Comparison of ENCODE assay signal across 8 cellular contexts in genomic region chr6:47476794-47477496, GRCh38. TPM values are rescaled to one million over a fixed set of nuclear protein-coding genes. Genes with fewer than 3 reads are reported as not detected.
DNase-seq lines count a peak whose midpoint lies in the region; ATAC-seq, FAIRE-seq and TF ChIP-seq lines count a peak whose summit lies in the region.

No MANE protein-coding gene starts in this region.

- ATAC-seq in K562: no peak
- no peak for ATAC-seq in HG02642 (IDR thresholded peaks at IDR 0.05; ENCODE audit: poor library complexity, unreplicated experiment)

- no peak for FAIRE-seq in K562 (lab: Jason Lieb, UNC)

- H3K36me3 ChIP-seq in K562 (ENCODE audit: control insufficient read depth, insufficient read depth, low read length) (no peaks in the 10 kb centered on the region), liver (ENCODE audit: control insufficient read depth in 4 of 4, insufficient read depth in 3 of 4, low read depth in 1 of 4, low read length in 3 of 4) (no peaks in the 10 kb centered on the region), tibial nerve (no peaks in the 10 kb centered on the region)

- TF ChIP-seq POLR2A in K562 (conservative IDR thresholded peaks at IDR 0.05) (no peak), tibial nerve (IDR thresholded peaks at IDR 0.05) (no peak)

- TSS peak; percentile 84 for BruUV-seq in K562 (replicated peaks; lab: Mats Ljungman, UMichigan)

- TF ChIP-seq RAD21 in K562 (CRISPR knock-in tag; conservative IDR thresholded peaks at IDR 0.05 in 1 of 2, IDR thresholded peaks at IDR 0.05 in 1 of 2): no peak
- no peak for TF ChIP-seq RAD21 in liver (IDR thresholded peaks at IDR 0.05)

- peak overlapping the region; percentile 81 for H3K4me3 ChIP-seq in Jurkat, Clone E6-1 (ENCODE audit: low read length)
- peak overlapping the region; percentile 85 for H3K4me3 ChIP-seq in K562
- peak overlapping the region; percentile 71 to 93 (median 84) for H3K4me3 ChIP-seq in liver (ENCODE audit: low read depth in 1 of 3, low read length in 3 of 3)
- H3K4me3 ChIP-seq in tibial nerve: peak overlapping the region; percentile 83 to 99 (median 86)

- no peaks in the 10 kb centered on the region for H3K9me3 ChIP-seq in K562 (replicated peaks; ENCODE audit: control insufficient read depth, insufficient read depth, low read depth, low read length)
- no peaks in the 10 kb centered on the region for H3K9me3 ChIP-seq in liver (ENCODE audit: control insufficient read depth in 4 of 4, low read length in 3 of 4)
- no peaks in the 10 kb centered on the region for H3K9me3 ChIP-seq in tibial nerve

- POLR2A ChIA-PET in K562 (lab: Yijun Ruan, JAX): interaction anchor here (0.6 to 3.3 kb wide), 25 partner anchors 9 to 129 kb away, joined by 3 to 23 read pairs (median 4); no protein-coding TSS in a partner anchor

- no peak for DNase-seq in Jurkat, Clone E6-1 (ENCODE audit: low read depth, low spot score)
- DNase-seq in K562 (ENCODE audit: extremely low read depth in 1 of 4, low spot score in 3 of 4): peak in 1 of 4 experiments; percentile 42
- no peak for DNase-seq in tibial nerve (ENCODE audit: low spot score in 2 of 2)
- no peak for DNase-seq in NCI-H774 (lab: John Stamatoyannopoulos, UW)
- DNase-seq in AG20443 (ENCODE audit: low spot score): no peak

- TF ChIP-seq EP300 in K562 (IDR thresholded peaks at IDR 0.05; ENCODE audit: low read length) (no peak; the same call in 1 of the 2 replicates), tibial nerve (IDR thresholded peaks at IDR 0.05) (no peak)

- no peaks in the 10 kb centered on the region for H3K9me1 ChIP-seq in K562 (ENCODE audit: control insufficient read depth, insufficient read depth, low read length)

- peak overlapping the region; percentile 84 for H3K27ac ChIP-seq in C4-2B
- peak overlapping the region; percentile 93 for H3K27ac ChIP-seq in K562 (ENCODE audit: extremely low read depth, low read depth, low read length)
- H3K27ac ChIP-seq in liver (ENCODE audit: low read depth in 1 of 2, low read length in 2 of 2): peak overlapping the region; percentile 89 to 97
- peak overlapping the region; percentile 95 to 97 (median 96) for H3K27ac ChIP-seq in tibial nerve

- H3K9ac ChIP-seq in K562 (ENCODE audit: insufficient read depth in 1 of 2, low read depth in 2 of 2, low read length in 2 of 2): peak overlapping the region; percentile 91 to 96
- H3K9ac ChIP-seq in liver (ENCODE audit: low read depth in 1 of 2, low read length in 2 of 2): peak overlapping the region; percentile 85 to 89

- WGBS in K562 (ENCODE audit: insufficient coverage, low coverage, missing lambda C conversion rate): under 1% methylated on average over 21 of the region's 21 CpGs
- 6% methylated on average over 21 of the region's 21 CpGs for WGBS in liver
- 6 to 9% methylated on average over 21 of the region's 21 CpGs for WGBS in tibial nerve, 2 donors

- peaks cover 7 to 13% of the 10 kb centered on the region in 2 experiments; a peak in 4 of 5 replicates for H3K4me1 ChIP-seq in K562 (replicated peaks in 1 of 2; ENCODE audit: control insufficient read depth in 2 of 2, insufficient read depth in 2 of 2, low read length in 2 of 2)
- H3K4me1 ChIP-seq in liver (ENCODE audit: control insufficient read depth in 4 of 4, insufficient read depth in 4 of 4, low read length in 3 of 4): peaks cover 3 to 24% (median 14%) of the 10 kb centered on the region in 4 donors
- H3K4me1 ChIP-seq in tibial nerve: peaks cover 0 to 27% (median 6%) of the 10 kb centered on the region in 4 donors

- intact Hi-C loops in K562 (cut with micrococcal nuclease): loop anchor here (1.0 to 5.0 kb wide), 2 partner anchors 57 to 145 kb away; no protein-coding TSS in a partner anchor

- no peak for TF ChIP-seq CTCF in C4-2B (conservative IDR thresholded peaks at IDR 0.05)
- no peak for TF ChIP-seq CTCF in K562 (IDR thresholded peaks at IDR 0.05 in 2 of 3, conservative IDR thresholded peaks at IDR 0.05 in 1 of 3; ENCODE audit: insufficient read depth in 2 of 3, low read depth in 1 of 3, low read length in 3 of 3)
- TF ChIP-seq CTCF in liver (IDR thresholded peaks at IDR 0.05; ENCODE audit: low read depth, low read length, missing input control): no peak
- no peak for TF ChIP-seq CTCF in tibial nerve (IDR thresholded peaks at IDR 0.05)

- peak overlapping the region; percentile 90 for H2AFZ ChIP-seq in K562 (ENCODE audit: low read depth, low read length)

- H3K27me3 ChIP-seq in K562 (ENCODE audit: control insufficient read depth in 2 of 2, insufficient read depth in 2 of 2, low read length in 2 of 2): no peaks in the 10 kb centered on the region
- no peaks in the 10 kb centered on the region for H3K27me3 ChIP-seq in liver (ENCODE audit: control insufficient read depth in 4 of 4, insufficient read depth in 4 of 4, low read length in 3 of 4)
- no peaks in the 10 kb centered on the region for H3K27me3 ChIP-seq in tibial nerve

- no peaks in the 10 kb centered on the region; the same call in 1 of the 2 replicates for H4K20me1 ChIP-seq in K562 (replicated peaks; ENCODE audit: control insufficient read depth, insufficient read depth, low read length)

- CTCF ChIA-PET in K562 (lab: Yijun Ruan, JAX; ENCODE audit: low intra/inter-chr PET ratio): no interaction called here

- peaks cover 62% of the 10 kb centered on the region for H3K79me2 ChIP-seq in K562 (ENCODE audit: control insufficient read depth, insufficient read depth, low read length)

- H3K4me2 ChIP-seq in K562 (ENCODE audit: insufficient read depth, low read length): peak overlapping the region; percentile 89

- in situ Hi-C loops in K562 (cut with MboI): no loop called here

TF ChIP-seq in liver, 16 proteins besides CTCF, POLR2A, EP300 and RAD21 (continues in another document):
- TF ChIP-seq GABPA (IDR thresholded peaks at IDR 0.05 in 1 of 2, conservative IDR thresholded peaks at IDR 0.05 in 1 of 2): no peak
- peak; percentile 21 for TF ChIP-seq YY1 (IDR thresholded peaks at IDR 0.05)
- TF ChIP-seq MAX (IDR thresholded peaks at IDR 0.05): no peak
- no peak for TF ChIP-seq FOXA1 (IDR thresholded peaks at IDR 0.05)
- peak; percentile 2 for TF ChIP-seq HNF4G (IDR thresholded peaks at IDR 0.05)
- TF ChIP-seq REST (IDR thresholded peaks at IDR 0.05): no peak
- TF ChIP-seq HNF4A (conservative IDR thresholded peaks at IDR 0.05): peak; percentile 31 to 66
- no peak for TF ChIP-seq NR2F2 (IDR thresholded peaks at IDR 0.05)

RNA-seq across cellular contexts. Expression of gene CD2AP, which starts 0.6 kb away (rescaled TPM):
- polyA plus RNA-seq in Jurkat, Clone E6-1 (2012; ENCODE audit: insufficient read depth, insufficient read length): 12.9 TPM
- total RNA-seq in K562 (2011; cell fraction: chromatin; rRNA removed; ENCODE audit: low replicate concordance): 24.9 and 139 TPM in 2 replicates
- 13.0 and 23.4 TPM in 2 replicates for total RNA-seq in K562 (2011; cell fraction: nucleolus; rRNA removed)
- total RNA-seq in K562 (2011; cell fraction: nucleoplasm; rRNA removed): 36.8 and 45.6 TPM in 2 replicates
- 31.4 and 38.7 TPM in 2 replicates for total RNA-seq in K562 (2014; rRNA removed)
- 69.7 and 81.5 TPM in 2 replicates for total RNA-seq in K562 (2014; rRNA removed; fragmentation: Illumina TruSeq; extraction: Trizol)
- total RNA-seq in K562 (2015; rRNA removed; fragmentation: Illumina TruSeq; extraction: Trizol): 63.8 and 68.9 TPM in 2 replicates
- 41.3 TPM in 2 replicates for total RNA-seq in K562 (2021)
- polyA plus RNA-seq in K562 (2011; rRNA removed): 20.8 and 35.5 TPM in 2 replicates
- polyA plus RNA-seq in K562 (2011; cell fraction: cytosol; rRNA removed): 3.8 and 7.0 TPM in 2 replicates
- polyA plus RNA-seq in K562 (2011; cell fraction: nucleus; rRNA removed): 10.8 and 13.3 TPM in 2 replicates
- 24.5 and 29.3 TPM in 2 replicates for polyA plus RNA-seq in K562 (2012)
- 35.6 and 50.2 TPM in 2 replicates for polyA plus RNA-seq in K562 (2014; fragmentation: Illumina TruSeq; extraction: Trizol)
- polyA plus RNA-seq in K562 (2014; fragmentation: Nextera tagmentation; extraction: Ambion mirVana): 10 to 100 TPM in 1 of 2 experiments, 1 to 10 TPM in 1; 9.4 to 15.9 TPM
- polyA plus RNA-seq in K562 (2014; rRNA removed): 23.8 and 25.9 TPM in 2 replicates
- polyA minus RNA-seq in K562 (2011; rRNA and poly(A)+ RNA removed): 47.6 and 49.9 TPM in 2 replicates
- polyA minus RNA-seq in K562 (2011; cell fraction: cytosol; rRNA and poly(A)+ RNA removed): 14.7 and 22.0 TPM in 2 replicates
- 37.4 and 69.4 TPM in 2 replicates for polyA minus RNA-seq in K562 (2011; cell fraction: nucleus; rRNA and poly(A)+ RNA removed)
- 10 to 100 TPM; 17.3 to 22.4 TPM for total RNA-seq in liver
- 1 to 10 TPM; 5.7 to 5.8 TPM for polyA plus RNA-seq in liver
- 10 to 100 TPM; 18.4 to 32.1 (median 25.2) TPM for total RNA-seq in tibial nerve
